ENCODE assay signal across 21 cellular contexts in genomic region chr10:129594811-129595210, GRCh38.
"Had no signal": no experiment of that assay in that cellular context is flagged by ENCODE, and none has a peak within 500 bp of the region (broad histone marks: within the 10 kb centered on the region; RNA-seq: fewer than 3 reads in every experiment).

No MANE protein-coding gene starts in this region.

- H3K36me3 ChIP-seq: colonic mucosa, heart right ventricle had no signal

- H3K9me3 ChIP-seq: colonic mucosa, gastrocnemius medialis, left ventricle myocardium inferior had no signal

- H3K4me1 ChIP-seq: colonic mucosa, esophagus squamous epithelium, gastrocnemius medialis, heart right ventricle, left ventricle myocardium inferior had no signal

- H3K27ac ChIP-seq: colonic mucosa, esophagus squamous epithelium, gastrocnemius medialis, heart right ventricle, left ventricle myocardium inferior had no signal

- ATAC-seq: effector memory CD8-positive, alpha-beta T cell; esophagus mucosa; gastrocnemius medialis; heart right ventricle; left cardiac atrium had no signal

- H3K27me3 ChIP-seq: colonic mucosa, esophagus squamous epithelium, gastrocnemius medialis, heart right ventricle had no signal

- FAIRE-seq: endothelial cell of umbilical vein, islet of Langerhans, keratinocyte had no signal

- DNase-seq: colonic mucosa; cortex of kidney; effector CD8-positive, alpha-beta T cell; effector memory CD8-positive, alpha-beta T cell; esophagus squamous epithelium; foreskin fibroblast; foreskin melanocyte; gastrocnemius medialis; glutamatergic neuron; heart right ventricle; hippocampal formation; left cardiac atrium; left ventricle myocardium inferior; mammary epithelial cell; mesendoderm; midbrain had no signal

- H3K4me3 ChIP-seq: colonic mucosa, esophagus squamous epithelium, gastrocnemius medialis, heart right ventricle, left ventricle myocardium inferior, lung had no signal
